13 cellular contexts compared by ENCODE assay signal in the genomic region with DNA sequence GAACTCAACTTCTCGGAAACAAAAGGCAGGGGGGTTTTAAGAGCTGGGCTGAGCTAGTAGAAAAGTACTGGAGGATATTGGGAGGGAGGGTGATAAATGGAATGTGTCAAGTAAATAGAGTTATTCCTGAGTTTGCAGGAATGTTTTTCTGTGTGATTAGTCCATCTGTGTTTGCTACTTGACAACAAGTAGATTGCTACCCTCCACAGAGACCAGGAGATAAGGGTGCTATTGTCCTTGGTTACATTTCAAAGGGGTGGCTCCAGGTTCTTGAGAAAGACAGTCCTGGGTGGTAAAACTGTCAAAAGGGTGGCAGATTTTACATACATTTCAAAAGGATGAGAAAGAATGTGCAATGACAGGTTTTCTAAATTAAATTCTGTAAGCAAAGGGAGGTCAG.
DNase-seq lines count a peak whose midpoint lies in the region; TF ChIP-seq lines count a peak whose summit lies in the region.
"Had no signal": no experiment of that assay in that cellular context is flagged by ENCODE, and none has a peak within 500 bp of the region (broad histone marks: within the 10 kb centered on the region; RNA-seq: fewer than 3 reads in every experiment).

No MANE protein-coding gene starts in this region.

- H2AFZ ChIP-seq in hepatocyte = no peak overlapping the region

- H3K56ac ChIP-seq in mesendoderm (ENCODE audit: low read length) = no peak overlapping the region

- H3K27ac ChIP-seq in hepatocyte = no peak overlapping the region
- H3K27ac ChIP-seq in mesendoderm (ENCODE audit: low read depth, low read length) = no peak overlapping the region
- H3K27ac ChIP-seq: C4-2B had no signal

- no peak overlapping the region for H2AK5ac ChIP-seq in mesendoderm (ENCODE audit: low read length)

- in situ Hi-C loops in HAP-1 (cut with MboI; ENCODE audit: low sequenced_read_pairs) = no loop called here

- H3K9me2 ChIP-seq in hepatocyte (replicated peaks; ENCODE audit: insufficient read depth) = no peaks in the 10 kb centered on the region

- no peak overlapping the region for H2BK15ac ChIP-seq in mesendoderm (replicated peaks; ENCODE audit: low read depth)

- no peaks in the 10 kb centered on the region for H3K79me1 ChIP-seq in mesendoderm (ENCODE audit: low read length)

- no peak overlapping the region for H2BK120ac ChIP-seq in mesendoderm (ENCODE audit: low read depth, low read length)

- H4K8ac ChIP-seq in mesendoderm (ENCODE audit: low read depth, low read length) = no peak overlapping the region

- H4K20me1 ChIP-seq in hepatocyte (ENCODE audit: insufficient read depth, poor library complexity, severe bottlenecking) = no peaks in the 10 kb centered on the region

- no peak for TF ChIP-seq CTCF in hepatocyte (IDR thresholded peaks at IDR 0.05; ENCODE audit: poor library complexity)

- no peak overlapping the region for H3K18ac ChIP-seq in mesendoderm (ENCODE audit: low read length)

- H4K5ac ChIP-seq in mesendoderm (ENCODE audit: low read length) = no peak overlapping the region

- no peak overlapping the region for H2BK5ac ChIP-seq in mesendoderm (ENCODE audit: low read length)

- H3K4me1 ChIP-seq in NT2/D1 (ENCODE audit: insufficient read depth, insufficient read length) (no peaks in the 10 kb centered on the region), hepatocyte (ENCODE audit: insufficient read depth) (no peaks in the 10 kb centered on the region), mesendoderm (ENCODE audit: control insufficient read depth, low read depth, low read length) (no peaks in the 10 kb centered on the region), HAP-1 (no peaks in the 10 kb centered on the region)
- H3K4me1 ChIP-seq: BE2C had no signal

- H3K4ac ChIP-seq in mesendoderm (ENCODE audit: low read depth, low read length) = no peak overlapping the region

- H3K36me3 ChIP-seq in NT2/D1 (ENCODE audit: insufficient read depth, insufficient read length, low read length) (no peaks in the 10 kb centered on the region), hepatocyte (replicated peaks; ENCODE audit: insufficient read depth, low read depth) (no peaks in the 10 kb centered on the region), mesendoderm (ENCODE audit: control insufficient read depth, insufficient read depth, low read length) (no peaks in the 10 kb centered on the region), HAP-1 (replicated peaks) (no peaks in the 10 kb centered on the region)
- H3K36me3 ChIP-seq: BE2C had no signal

- no peak overlapping the region for H3K23ac ChIP-seq in mesendoderm (ENCODE audit: low read length)

- no peaks in the 10 kb centered on the region for H3K79me2 ChIP-seq in hepatocyte
- no peaks in the 10 kb centered on the region for H3K79me2 ChIP-seq in mesendoderm (ENCODE audit: control insufficient read depth, insufficient read depth, low read length)

- DNase-seq in ELF-1 (ENCODE audit: low read depth, low spot score) (peak; percentile 60), NT2/D1 (ENCODE audit: low read depth, low spot score) (peak; percentile 2), hepatocyte (ENCODE audit: low spot score) (peak; percentile 9), mesendoderm (peak; percentile 74), HAP-1 (ENCODE audit: low spot score in 2 of 2) (no peak), MV-4-11 (lab: John Stamatoyannopoulos, UW) (no peak), NCI-H2227 treated with DMSO at 0.1 percent for 48 hours (lab: John Stamatoyannopoulos, UW) (no peak)
- DNase-seq in stimulated activated CD4-positive, alpha-beta T cell treated with anti-CD3 and anti-CD28 coated beads, Interleukin-4, amount 100 ng/mL, for 1 hour = no peak
- DNase-seq: BE2C; CD8-positive, alpha-beta memory T cell; DMS53 had no signal

- WGBS in hepatocyte (ENCODE audit: low lambda C conversion rate, missing lambda C conversion rate) = 57% methylated on average over 1 of the region's 1 CpG
- no CpG with 5 or more reads among the region's 1 CpG for WGBS in mesendoderm (ENCODE audit: extremely low coverage, insufficient coverage, low lambda C conversion rate)

- H3K27me3 ChIP-seq in NT2/D1 (ENCODE audit: insufficient read depth, insufficient read length) (no peaks in the 10 kb centered on the region), hepatocyte (no peaks in the 10 kb centered on the region), mesendoderm (ENCODE audit: insufficient read depth, low read length, poor library complexity) (no peaks in the 10 kb centered on the region), HAP-1 (ENCODE audit: low read depth) (no peaks in the 10 kb centered on the region)
- H3K27me3 ChIP-seq: BE2C had no signal

- H3K4me2 ChIP-seq in hepatocyte (no peak overlapping the region), mesendoderm (ENCODE audit: low read length) (no peak overlapping the region)

- no peaks in the 10 kb centered on the region for H3K9me3 ChIP-seq in NT2/D1 (ENCODE audit: insufficient read depth, low read length)
- H3K9me3 ChIP-seq in hepatocyte (ENCODE audit: low read depth) = no peaks in the 10 kb centered on the region
- H3K9me3 ChIP-seq in HAP-1 = no peaks in the 10 kb centered on the region
- H3K9me3 ChIP-seq: BE2C had no signal

- H3K9ac ChIP-seq in NT2/D1 (ENCODE audit: insufficient read length, low read depth) (no peak overlapping the region), mesendoderm (ENCODE audit: low read length) (no peak overlapping the region)

- H3K4me3 ChIP-seq in NT2/D1 (ENCODE audit: insufficient read length, low read depth) (no peak overlapping the region), hepatocyte (no peak overlapping the region), mesendoderm (ENCODE audit: low read length) (no peak overlapping the region), HAP-1 (no peak overlapping the region)
- H3K4me3 ChIP-seq: K562 had no signal

Comparison
In these comparisons a context has a peak if more than half of its experiments do, and no peak if none do; other contexts are left out.
1. DNase-seq: peak in ELF-1 (single experiment), NT2/D1 (single experiment), hepatocyte (single experiment) and mesendoderm (single experiment); none in stimulated activated CD4-positive, alpha-beta T cell treated with anti-CD3 and anti-CD28 coated beads, Interleukin-4, amount 100 ng/mL, for 1 hour (single experiment), HAP-1 (0 of 2), MV-4-11 (single experiment) and NCI-H2227 treated with DMSO at 0.1 percent for 48 hours (single experiment).